ENCODE assay signal across 14 cellular contexts in genomic region chr10:73182568-73182967, GRCh38.
A peak's percentile ranks its signal among the peaks of the same experiment; 100 is the strongest.
DNase-seq lines count a peak whose midpoint lies in the region; TF ChIP-seq lines count a peak whose summit lies in the region.
"Had no signal": no experiment of that assay in that cellular context is flagged by ENCODE, and none has a peak within 500 bp of the region (broad histone marks: within the 10 kb centered on the region; RNA-seq: fewer than 3 reads in every experiment).

No MANE protein-coding gene starts in this region.

- TF ChIP-seq CTCF in fibroblast of mammary gland (conservative IDR thresholded peaks at IDR 0.05; ENCODE audit: control insufficient read depth, insufficient read depth, low read depth, low read length) (no peak), retinal pigment epithelial cell (conservative IDR thresholded peaks at IDR 0.05; ENCODE audit: low read depth, low read length) (no peak)

- in situ Hi-C loops in ACHN (cut with HindIII; ENCODE audit: low pct_ligation_motif_present, low pct_unique_long_range_greater_than_20kb, low sequenced_read_pairs) = no loop called here

- H3K4me3 ChIP-seq in fibroblast of mammary gland (ENCODE audit: control insufficient read depth, low read depth, low read length) (no peak overlapping the region), retinal pigment epithelial cell (ENCODE audit: low read length) (no peak overlapping the region)
- H3K4me3 ChIP-seq: BLaER1 treated with 17β-estradiol and CSF1 and Interleukin-3, amounts not matched to agents 10 nM and 100 nM; suprapubic skin had no signal

- DNase-seq in EH (ENCODE audit: low read depth) (peak; percentile 81), LoVo (ENCODE audit: low spot score) (peak; percentile 15), fibroblast of mammary gland (ENCODE audit: low read depth) (peak; percentile 16), retinal pigment epithelial cell (ENCODE audit: low read depth) (peak; percentile 95), ACHN (no peak), OCI-M2 (lab: John Stamatoyannopoulos, UW; ENCODE audit: unreplicated experiment) (no peak), NCI-H345 (lab: John Stamatoyannopoulos, UW) (no peak)
- DNase-seq: activated CD4-positive, alpha-beta T cell treated with anti-CD3 and anti-CD28 coated beads for 36 hours; HCEC 1CT; head of caudate nucleus; NCI-H187 treated with DMSO at 0.1 percent for 48 hours; RPMI8226 had no signal

Comparison
In these comparisons a context has a peak if more than half of its experiments do, and no peak if none do; other contexts are left out.
1. DNase-seq: peak in EH (single experiment), LoVo (single experiment), fibroblast of mammary gland (single experiment) and retinal pigment epithelial cell (single experiment); none in ACHN (single experiment), OCI-M2 (single experiment) and NCI-H345 (single experiment).